Comparison of ENCODE assay signal across 15 cellular contexts in the genomic region with DNA sequence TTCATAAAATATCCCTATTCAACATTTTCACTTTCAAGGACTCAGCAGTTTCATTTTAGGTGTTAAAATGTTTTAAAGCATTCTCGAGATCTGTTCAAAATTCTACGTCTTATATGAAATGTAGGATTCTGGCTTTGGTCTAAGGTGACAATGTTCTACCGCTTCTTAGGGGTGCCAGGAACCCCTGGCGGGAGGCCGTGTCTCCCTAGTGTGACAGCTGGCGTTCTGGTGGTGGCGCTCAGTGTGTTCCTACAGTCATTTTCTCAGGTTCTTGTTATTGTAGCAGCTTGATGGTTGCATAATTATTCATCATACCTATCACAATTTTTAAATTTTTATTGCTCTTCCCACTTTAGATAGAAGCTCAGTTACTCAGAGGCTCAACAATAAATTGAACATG.
"Had no signal": no experiment of that assay in that cellular context is flagged by ENCODE, and none has a peak within 500 bp of the region (broad histone marks: within the 10 kb centered on the region; RNA-seq: fewer than 3 reads in every experiment).

No MANE protein-coding gene starts in this region.

- DNase-seq: Kasumi-1, MM.1S, NCI-H1092 treated with DMSO at 0.1 percent for 48 hours, NCI-H1436, NCI-H1694, NCI-H187 treated with DMSO at 0.1 percent for 48 hours, NCI-H2029 treated with DMSO at 0.1 percent for 48 hours, NCI-H446 treated with DMSO at 0.1 percent for 48 hours, NCI-H526, SK-N-SH, SW 1271 had no signal

- ATAC-seq: HepG2 had no signal

- FAIRE-seq: HepG2, RCC 7860 had no signal

- H3K27ac ChIP-seq: KMS-11, RWPE1 had no signal

- H3K9ac ChIP-seq: KMS-11, SK-N-SH had no signal

- H3K9me3 ChIP-seq: SK-N-SH had no signal

- H3K4me2 ChIP-seq: KMS-11, SK-N-SH had no signal
